Comparison of ENCODE assay signal across 18 cellular contexts in the genomic region with DNA sequence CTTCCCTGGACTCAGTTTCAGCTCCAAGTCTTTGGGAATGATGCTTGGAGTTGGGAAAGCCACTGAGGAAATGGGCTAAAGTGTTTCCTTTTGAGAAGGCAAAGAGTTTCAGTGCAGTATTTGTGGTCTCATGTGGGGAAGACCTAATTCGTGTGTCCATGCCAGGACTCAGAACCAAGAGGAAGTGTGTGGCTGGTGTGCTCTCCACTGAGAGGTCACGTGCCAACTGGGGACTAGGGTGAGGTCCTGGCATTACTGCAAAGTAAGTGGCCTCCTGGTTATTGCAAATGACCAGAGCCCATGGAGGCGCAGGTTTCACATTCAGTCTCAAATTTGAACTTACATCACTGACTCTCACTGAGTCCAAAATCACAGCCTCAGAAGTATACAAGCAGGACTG. TPM values are rescaled to one million over a fixed set of nuclear protein-coding genes. Genes with fewer than 3 reads are reported as not detected.
"Had no signal": no experiment of that assay in that cellular context is flagged by ENCODE, and none has a peak within 500 bp of the region (broad histone marks: within the 10 kb centered on the region; RNA-seq: fewer than 3 reads in every experiment).

No MANE protein-coding gene starts in this region.

- H3K27me3 Mint-ChIP-seq: activated naive CD8-positive, alpha-beta T cell treated with anti-CD3 and anti-CD28 coated beads, Interleukin-2, amount 50 U/mL, for 24 hours had no signal

- H3K36me3 Mint-ChIP-seq: immature natural killer cell had no signal

- ATAC-seq: activated naive CD8-positive, alpha-beta T cell treated with anti-CD3 and anti-CD28 coated beads, Interleukin-2, amount 50 U/mL, for 24 hours; natural killer cell treated with Interleukin-12 subunit alpha and Interleukin-12 subunit beta and Interleukin-15 and Interleukin-18, amount 100 ng/mL, for 72 hours had no signal

- H3K4me3 Mint-ChIP-seq: activated naive CD8-positive, alpha-beta T cell treated with anti-CD3 and anti-CD28 coated beads, Interleukin-2, amount 50 U/mL, for 24 hours; immature natural killer cell; natural killer cell treated with Interleukin-12 subunit alpha and Interleukin-12 subunit beta and Interleukin-15 and Interleukin-18, amount 100 ng/mL, for 72 hours; stimulated activated naive CD8-positive, alpha-beta T cell treated with anti-CD3 and anti-CD28 coated beads, Interleukin-15, Interleukin-2, amounts not matched to agents 100 ng/mL and 50 ng/mL, for 24 hours had no signal

- H3K4me1 Mint-ChIP-seq: activated naive CD8-positive, alpha-beta T cell treated with anti-CD3 and anti-CD28 coated beads, Interleukin-2, amount 50 U/mL, for 24 hours; immature natural killer cell had no signal

- DNase-seq: activated CD4-positive, alpha-beta T cell treated with anti-CD3 and anti-CD28 coated beads, Interleukin-2, amount 50 U/mL, for 4 hours; activated CD4-positive, CD25-positive, alpha-beta regulatory T cell treated with anti-CD3 and anti-CD28 coated beads, Interleukin-2, amount 50 U/mL, for 72 hours; activated naive CD4-positive, alpha-beta T cell; activated naive CD8-positive, alpha-beta T cell treated with anti-CD3 and anti-CD28 coated beads, Interleukin-2, amount 50 U/mL, for 24 hours; activated T-cell treated with anti-CD3 and anti-CD28 coated beads for 4 hours; cerebellar nuclear complex; effector memory CD4-positive, alpha-beta T cell; glutamatergic neuron; immature natural killer cell; occipital lobe; stimulated activated CD4-positive, alpha-beta T cell treated with anti-CD3 and anti-CD28 coated beads, Interleukin-4, amount 100 ng/mL, for 1 hour had no signal

- H3K27ac ChIP-seq: foreskin keratinocyte, suprapubic skin had no signal

- H3K4me3 ChIP-seq: suprapubic skin had no signal

- H3K27ac Mint-ChIP-seq: activated naive CD8-positive, alpha-beta T cell treated with anti-CD3 and anti-CD28 coated beads, Interleukin-2, amount 50 U/mL, for 24 hours; immature natural killer cell; natural killer cell treated with Interleukin-12 subunit alpha and Interleukin-12 subunit beta and Interleukin-15 and Interleukin-18, amount 100 ng/mL, for 72 hours; stimulated activated naive CD8-positive, alpha-beta T cell treated with anti-CD3 and anti-CD28 coated beads, Interleukin-15, Interleukin-2, amounts not matched to agents 100 ng/mL and 50 ng/mL, for 24 hours had no signal

- H3K9me3 ChIP-seq: suprapubic skin had no signal

- H3K27me3 ChIP-seq: foreskin keratinocyte, suprapubic skin had no signal

- H3K36me3 ChIP-seq: suprapubic skin had no signal

RNA-seq across cellular contexts. Expression of gene ITPRID1, which starts 48.6 kb away (rescaled TPM):
- total RNA-seq: foreskin keratinocyte; liver; mesenteric fat pad; natural killer cell treated with Interleukin-12 subunit alpha and Interleukin-12 subunit beta and Interleukin-15 and Interleukin-18, amount 100 ng/mL, for 72 hours; posterior vena cava had no signal
